Comparison of ENCODE assay signal across 8 cellular contexts in the genomic region with DNA sequence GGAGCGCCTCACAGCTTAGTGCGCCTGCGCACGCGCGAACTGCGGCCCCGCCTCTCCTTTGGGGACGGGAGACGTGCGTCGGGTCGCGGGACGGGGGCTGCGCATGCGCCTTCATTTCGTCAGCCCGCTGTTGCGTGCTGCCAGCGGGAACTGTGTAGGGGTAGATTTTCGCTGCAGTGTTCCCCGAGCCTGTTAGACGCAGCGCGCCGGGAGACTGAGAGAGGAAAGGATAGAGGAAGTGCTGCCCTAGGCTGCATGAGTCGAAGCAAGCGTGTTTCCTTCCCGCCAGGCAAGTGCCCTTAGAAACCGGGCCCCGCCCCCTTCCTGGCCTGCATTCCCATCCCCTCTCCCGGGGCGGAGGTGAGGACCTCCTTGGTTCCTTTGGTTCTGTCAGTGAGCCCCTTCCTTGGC. TPM values are rescaled to one million over a fixed set of nuclear protein-coding genes. Genes with fewer than 3 reads are reported as not detected.
DNase-seq lines count a peak whose midpoint lies in the region; ATAC-seq, FAIRE-seq and TF ChIP-seq lines count a peak whose summit lies in the region.

No MANE protein-coding gene starts in this region.

- no peaks in the 10 kb centered on the region for H3K27me3 ChIP-seq in CD4-positive, CD25-positive, alpha-beta regulatory T cell (ENCODE audit: control insufficient read depth, insufficient read depth, low read length)
- no peaks in the 10 kb centered on the region; a peak in 1 of 5 replicates for H3K27me3 ChIP-seq in HepG2 (ENCODE audit: control insufficient read depth in 1 of 2, insufficient read depth in 2 of 2, low read length in 2 of 2)

- no peaks in the 10 kb centered on the region for H3K36me3 ChIP-seq in CD4-positive, CD25-positive, alpha-beta regulatory T cell (ENCODE audit: control insufficient read depth, insufficient read depth, low read length)
- peaks cover 0 to 11% of the 10 kb centered on the region in 2 experiments; a peak in 2 of 5 replicates for H3K36me3 ChIP-seq in HepG2 (replicated peaks in 1 of 2; ENCODE audit: control insufficient read depth in 1 of 2, insufficient read depth in 2 of 2, low read length in 2 of 2)

- peak; percentile 89 to 94 (median 93) for DNase-seq in CD4-positive, CD25-positive, alpha-beta regulatory T cell
- DNase-seq in NCI-H748 (lab: John Stamatoyannopoulos, UW; ENCODE audit: unreplicated experiment) (peak; percentile 96), dedifferentiated amniotic fluid mesenchymal stem cell (ENCODE audit: extremely low spot score) (peak; percentile 93), HepG2 (ENCODE audit: low spot score) (peak; percentile 86)
- peak; percentile 87 to 92 for DNase-seq in activated CD4-positive, alpha-beta T cell treated with anti-CD3 and anti-CD28 coated beads, Interleukin-2, amount 50 U/mL, for 24 hours (ENCODE audit: low read depth in 1 of 2, low spot score in 1 of 2)
- peak; percentile 90 to 92 for DNase-seq in stimulated activated CD4-positive, alpha-beta T cell treated with anti-CD3 and anti-CD28 coated beads, Interleukin-2, amount 100 ng/mL, for 48 hours

- H2AFZ ChIP-seq in HepG2 (ENCODE audit: low read length) = no peak overlapping the region

- peaks cover 97% of the 10 kb centered on the region for H3K79me2 ChIP-seq in HepG2 (ENCODE audit: insufficient read depth, low read length)

- H3K27ac ChIP-seq in CD4-positive, CD25-positive, alpha-beta regulatory T cell (ENCODE audit: insufficient read depth, low read length, poor library complexity, severe bottlenecking) = peak overlapping the region; percentile 79
- H3K27ac ChIP-seq in HepG2 (ENCODE audit: extremely low read length, insufficient read depth, low read length) = peak overlapping the region; percentile 88

- CTCF ChIA-PET in HepG2 (lab: Yijun Ruan, JAX; ENCODE audit: low intra/inter-chr PET ratio, low total read pairs) = no interaction called here

- WGBS in HepG2 (ENCODE audit: low lambda C conversion rate) = 0% methylated on average over 6 of the region's 34 CpGs

- H3K4me1 ChIP-seq in CD4-positive, CD25-positive, alpha-beta regulatory T cell (ENCODE audit: control insufficient read depth, insufficient read depth, low read length, poor library complexity, severe bottlenecking) = peaks cover 41% of the 10 kb centered on the region
- peaks cover 79% of the 10 kb centered on the region for H3K4me1 ChIP-seq in HepG2 (ENCODE audit: insufficient read depth, low read length)

- TF ChIP-seq POLR2A in HepG2 (IDR thresholded peaks at IDR 0.05; ENCODE audit: insufficient read depth in 1 of 2, low read depth in 2 of 2, low read length in 2 of 2) = peak; percentile 73 to 85

- no peak for TF ChIP-seq CTCF in HepG2 (CRISPR knock-in tag; IDR thresholded peaks at IDR 0.05)

- BruUV-seq in HepG2 (replicated peaks; lab: Mats Ljungman, UMichigan) = no TSS peak

- in situ Hi-C loops in HepG2 (cut with HindIII; ENCODE audit: extremely low pct_ligation_motif_present, low pct_unique_long_range_greater_than_20kb) = no loop called here

- peak overlapping the region; percentile 97 for H3K4me3 ChIP-seq in CD4-positive, CD25-positive, alpha-beta regulatory T cell (ENCODE audit: low read depth, low read length)
- H3K4me3 ChIP-seq in HepG2 (replicated peaks in 1 of 3; ENCODE audit: insufficient read depth in 1 of 3, low read depth in 2 of 3, low read length in 3 of 3) = peak overlapping the region; percentile 66 to 86 (median 70); a peak in 5 of 6 replicates

- H3K4me1 Mint-ChIP-seq in CD4-positive, CD25-positive, alpha-beta regulatory T cell = peaks cover 28 to 63% (median 37%) of the 10 kb centered on the region in 4 donors

- H3K4me2 ChIP-seq in HepG2 (ENCODE audit: low read depth, low read length) = peak overlapping the region; percentile 94

- FAIRE-seq in HepG2 (lab: Jason Lieb, UNC) = no peak

- H3K9me3 Mint-ChIP-seq in CD4-positive, CD25-positive, alpha-beta regulatory T cell = no peaks in the 10 kb centered on the region

- TF ChIP-seq EP300 in HepG2 (IDR thresholded peaks at IDR 0.05; ENCODE audit: low read depth in 2 of 2, low read length in 2 of 2) (no peak), HepG2 (CRISPR knock-in tag; IDR thresholded peaks at IDR 0.05; ENCODE audit: borderline replicate concordance) (no peak)

- intact Hi-C loops in HepG2 (cut with micrococcal nuclease; ENCODE audit: unreplicated experiment) = loop anchor here (1.0 to 2.0 kb wide), 2 partner anchors 9 to 13 kb away; a partner anchor contains a TSS

- POLR2A ChIA-PET in HepG2 (lab: Yijun Ruan, JAX) = interaction anchor here (0.9 to 3.9 kb wide), 6 partner anchors 8 to 310 kb away, joined by 3 to 79 read pairs (median 4); a partner anchor contains a TSS

- H3K27ac Mint-ChIP-seq in CD4-positive, CD25-positive, alpha-beta regulatory T cell = peak overlapping the region; percentile 90 to 96 (median 96)

- H3K4me3 Mint-ChIP-seq in CD4-positive, CD25-positive, alpha-beta regulatory T cell = peak overlapping the region; percentile 96 to 98 (median 98)

- peak overlapping the region; percentile 86 for H3K9ac ChIP-seq in HepG2 (ENCODE audit: insufficient read depth, low read depth, low read length)

- peaks cover 1% of the 10 kb centered on the region for H3K36me3 Mint-ChIP-seq in CD4-positive, CD25-positive, alpha-beta regulatory T cell

- ATAC-seq in CD4-positive, CD25-positive, alpha-beta regulatory T cell (ENCODE audit: low read depth in 2 of 2) = peak; percentile 86 to 88
- ATAC-seq in GM19438 (IDR thresholded peaks at IDR 0.05; ENCODE audit: low read depth, unreplicated experiment) = peak; percentile 80
- ATAC-seq in HG03565 (IDR thresholded peaks at IDR 0.05; ENCODE audit: unreplicated experiment) = peak; percentile 88
- peak; percentile 86 for ATAC-seq in HepG2

- no peaks in the 10 kb centered on the region for H3K9me3 ChIP-seq in CD4-positive, CD25-positive, alpha-beta regulatory T cell (ENCODE audit: control insufficient read depth in 2 of 2, low read length in 2 of 2)
- no peaks in the 10 kb centered on the region for H3K9me3 ChIP-seq in HepG2 (ENCODE audit: low read length)

- peaks cover 37% of the 10 kb centered on the region for H4K20me1 ChIP-seq in HepG2 (ENCODE audit: insufficient read depth, low read length)

- peaks cover 12% of the 10 kb centered on the region for H3K27me3 Mint-ChIP-seq in CD4-positive, CD25-positive, alpha-beta regulatory T cell

- TF ChIP-seq RAD21 in HepG2 (CRISPR knock-in tag; IDR thresholded peaks at IDR 0.05) = no peak

TF ChIP-seq in HepG2, 621 proteins besides CTCF, POLR2A, EP300 and RAD21 (continues in another document):
- peak; percentile 37; the same call in 1 of the 2 replicates for TF ChIP-seq KLF12 (CRISPR knock-in tag; IDR thresholded peaks at IDR 0.05; ENCODE audit: borderline replicate concordance)

RNA-seq across cellular contexts. Expression of a gene that starts 12.3 kb away (rescaled TPM):
- 0.37 TPM for total RNA-seq in CD4-positive, CD25-positive, alpha-beta regulatory T cell
- polyA plus RNA-seq in CD4-positive, CD25-positive, alpha-beta regulatory T cell = not detected
- total RNA-seq in HepG2 (2016; rRNA removed; fragmentation: Illumina TruSeq; extraction: Trizol) = 11.6 and 23.1 TPM in 2 replicates
- 3.4 and 5.7 TPM in 2 replicates for total RNA-seq in HepG2 (2016; cell fraction: cytosol; rRNA removed; fragmentation: Illumina TruSeq; extraction: Trizol; ENCODE audit: low read depth)
- total RNA-seq in HepG2 (2016; cell fraction: insoluble cytoplasmic fraction; rRNA removed; fragmentation: Illumina TruSeq; extraction: Trizol) = 12.0 and 21.2 TPM in 2 replicates
- 3.1 and 3.8 TPM in 2 replicates for total RNA-seq in HepG2 (2016; cell fraction: membrane; rRNA removed; fragmentation: Illumina TruSeq; extraction: Trizol)
- total RNA-seq in HepG2 (2016; cell fraction: nucleus; rRNA removed; fragmentation: Illumina TruSeq; extraction: Trizol) = 34.4 and 38.7 TPM in 2 replicates
- 28.6 and 35.6 TPM in 2 replicates for polyA plus RNA-seq in HepG2 (2011; rRNA removed)
- polyA plus RNA-seq in HepG2 (2011; cell fraction: cytosol; rRNA removed) = 8.2 and 21.3 TPM in 2 replicates
- polyA plus RNA-seq in HepG2 (2011; cell fraction: nucleus; rRNA removed) = 37.8 and 49.4 TPM in 2 replicates
- 22.3 and 27.3 TPM in 2 replicates for polyA plus RNA-seq in HepG2 (2012)
- 0.44 and 0.49 TPM in 2 replicates for polyA plus RNA-seq in HepG2 (2016; cell fraction: cytosol; fragmentation: Illumina TruSeq; extraction: Trizol; ENCODE audit: low read depth)
- 3.9 and 4.0 TPM in 2 replicates for polyA plus RNA-seq in HepG2 (2016; cell fraction: insoluble cytoplasmic fraction; fragmentation: Illumina TruSeq; extraction: Trizol; ENCODE audit: low read depth)
- polyA plus RNA-seq in HepG2 (2016; cell fraction: membrane; fragmentation: Illumina TruSeq; extraction: Trizol; ENCODE audit: low read depth) = 0.74 and 0.87 TPM in 2 replicates
- polyA plus RNA-seq in HepG2 (2016; cell fraction: nucleus; fragmentation: Illumina TruSeq; extraction: Trizol; ENCODE audit: insufficient read depth, low read depth) = 16.4 and 19.4 TPM in 2 replicates
- 58.0 and 60.0 TPM in 2 replicates for polyA minus RNA-seq in HepG2 (2011; rRNA and poly(A)+ RNA removed; ENCODE audit: low replicate concordance)
- 32.8 and 74.9 TPM in 2 replicates for polyA minus RNA-seq in HepG2 (2011; cell fraction: cytosol; rRNA and poly(A)+ RNA removed)
- 121 and 200 TPM in 2 replicates for polyA minus RNA-seq in HepG2 (2011; cell fraction: nucleus; rRNA and poly(A)+ RNA removed)

RNA-seq across cellular contexts. Expression of a gene that starts 12.3 kb away (rescaled TPM):
- total RNA-seq in CD4-positive, CD25-positive, alpha-beta regulatory T cell = 3.9 TPM
- polyA plus RNA-seq in CD4-positive, CD25-positive, alpha-beta regulatory T cell = 1 to 10 TPM; 3.8 to 6.1 (median 4.7) TPM
- 19.0 and 19.5 TPM in 2 replicates for total RNA-seq in HepG2 (2016; rRNA removed; fragmentation: Illumina TruSeq; extraction: Trizol)
- 3.8 and 4.6 TPM in 2 replicates for total RNA-seq in HepG2 (2016; cell fraction: cytosol; rRNA removed; fragmentation: Illumina TruSeq; extraction: Trizol; ENCODE audit: low read depth)
- total RNA-seq in HepG2 (2016; cell fraction: insoluble cytoplasmic fraction; rRNA removed; fragmentation: Illumina TruSeq; extraction: Trizol) = 18.5 and 21.4 TPM in 2 replicates
- total RNA-seq in HepG2 (2016; cell fraction: membrane; rRNA removed; fragmentation: Illumina TruSeq; extraction: Trizol) = 8.8 and 9.7 TPM in 2 replicates
- total RNA-seq in HepG2 (2016; cell fraction: nucleus; rRNA removed; fragmentation: Illumina TruSeq; extraction: Trizol) = 14.0 and 15.7 TPM in 2 replicates
- polyA plus RNA-seq in HepG2 (2011; rRNA removed) = 22.7 and 23.9 TPM in 2 replicates
- polyA plus RNA-seq in HepG2 (2011; cell fraction: cytosol; rRNA removed) = 17.8 and 20.4 TPM in 2 replicates
- 15.6 and 17.4 TPM in 2 replicates for polyA plus RNA-seq in HepG2 (2011; cell fraction: nucleus; rRNA removed)
- polyA plus RNA-seq in HepG2 (2012) = 15.8 and 20.8 TPM in 2 replicates
- 3.3 TPM in 2 replicates for polyA plus RNA-seq in HepG2 (2016; cell fraction: cytosol; fragmentation: Illumina TruSeq; extraction: Trizol; ENCODE audit: low read depth)
- polyA plus RNA-seq in HepG2 (2016; cell fraction: insoluble cytoplasmic fraction; fragmentation: Illumina TruSeq; extraction: Trizol; ENCODE audit: low read depth) = 19.1 and 19.8 TPM in 2 replicates
- 3.8 and 5.3 TPM in 2 replicates for polyA plus RNA-seq in HepG2 (2016; cell fraction: membrane; fragmentation: Illumina TruSeq; extraction: Trizol; ENCODE audit: low read depth)
- polyA plus RNA-seq in HepG2 (2016; cell fraction: nucleus; fragmentation: Illumina TruSeq; extraction: Trizol; ENCODE audit: insufficient read depth, low read depth) = 17.1 and 20.3 TPM in 2 replicates
- 30.8 and 31.8 TPM in 2 replicates for polyA minus RNA-seq in HepG2 (2011; rRNA and poly(A)+ RNA removed; ENCODE audit: low replicate concordance)
- polyA minus RNA-seq in HepG2 (2011; cell fraction: cytosol; rRNA and poly(A)+ RNA removed) = 14.2 and 15.1 TPM in 2 replicates
- 40.3 and 47.0 TPM in 2 replicates for polyA minus RNA-seq in HepG2 (2011; cell fraction: nucleus; rRNA and poly(A)+ RNA removed)

Comparison
In these comparisons a context has a peak if more than half of its experiments do, and no peak if none do; other contexts are left out.
1. Peak in every context shown above with its lines: DNase-seq, ATAC-seq, H3K4me3 ChIP-seq and H3K27ac ChIP-seq.